In the genomic region with DNA sequence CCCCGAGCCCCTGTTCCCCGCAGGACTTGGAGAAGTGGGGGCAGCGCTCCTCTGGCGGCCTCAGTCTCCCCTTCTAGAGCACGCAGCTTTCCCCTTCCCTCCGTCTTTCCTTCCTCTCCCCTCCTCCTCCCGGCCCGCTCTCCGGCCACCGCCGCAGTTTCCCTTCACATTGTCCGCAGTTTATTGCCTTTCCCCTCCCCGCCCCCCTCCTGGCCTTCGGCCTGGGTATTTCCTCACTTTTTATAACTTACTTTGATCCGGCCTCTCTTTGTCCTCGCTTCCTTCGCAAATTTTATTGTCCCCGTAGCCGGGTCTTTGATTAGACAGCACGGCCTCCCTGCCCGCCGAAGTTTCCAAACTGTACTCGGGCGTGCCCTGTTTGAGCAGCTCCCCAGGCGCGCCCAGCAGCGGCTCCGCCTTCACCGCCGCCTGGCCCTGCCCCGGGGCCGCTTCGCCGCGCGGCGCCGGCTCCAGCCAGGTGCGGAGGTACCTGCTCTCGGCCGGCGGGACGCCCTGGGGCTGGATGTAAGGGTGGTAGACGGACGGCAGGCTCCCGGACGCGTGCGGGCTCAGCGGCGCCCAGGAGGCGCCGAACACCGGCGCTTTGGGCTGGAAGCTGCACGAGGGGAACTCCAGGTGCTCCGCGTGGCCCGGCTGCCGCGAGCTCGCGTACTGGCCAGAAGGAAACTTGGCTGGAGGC, we compare ENCODE assay signal across 6 cellular contexts.
A peak's percentile ranks its signal among the peaks of the same experiment; 100 is the strongest.
DNase-seq lines count a peak whose midpoint lies in the region; TF ChIP-seq lines count a peak whose summit lies in the region.

No MANE protein-coding gene starts in this region.

- DNase-seq in NCI-H2196 (lab: John Stamatoyannopoulos, UW; ENCODE audit: unreplicated experiment) (peak; percentile 41), foreskin fibroblast (no peak)
- DNase-seq in NK-92 treated with Interleukin-12 subunit alpha and Interleukin-12 subunit beta, amount 100 ng/mL, for 24 hours (lab: John Stamatoyannopoulos, UW): no peak

- peak overlapping the region; percentile 73 for H3K4me3 Mint-ChIP-seq in dendritic cell treated with granulocyte-macrophage colony-stimulating factor and Interleukin-4, amounts not matched to agents 40 ng/mL and 50 ng/mL, for 4 days

- peaks cover 11% of the 10 kb centered on the region; the same call in 1 of the 2 replicates for H3K4me1 ChIP-seq in BLaER1
- no peaks in the 10 kb centered on the region for H3K4me1 ChIP-seq in rectal smooth muscle tissue (ENCODE audit: control insufficient read depth, insufficient read depth, low read length)

- H3K4me3 ChIP-seq in BLaER1 (peak overlapping the region; percentile 32), rectal smooth muscle tissue (ENCODE audit: low read length) (peak overlapping the region; percentile 62), foreskin fibroblast (ENCODE audit: low read depth in 1 of 2, low read length in 2 of 2) (no peak overlapping the region)

- H3K9ac ChIP-seq in BLaER1 (no peak overlapping the region), rectal smooth muscle tissue (ENCODE audit: low read length) (no peak overlapping the region)

- no peak for TF ChIP-seq CTCF in foreskin fibroblast (IDR thresholded peaks at IDR 0.05; ENCODE audit: low read depth, low read length)

- H3K27ac ChIP-seq in BLaER1: no peak overlapping the region
- no peak overlapping the region for H3K27ac ChIP-seq in rectal smooth muscle tissue (ENCODE audit: low read depth, low read length)

- no peaks in the 10 kb centered on the region for H3K9me3 Mint-ChIP-seq in dendritic cell treated with granulocyte-macrophage colony-stimulating factor and Interleukin-4, amounts not matched to agents 40 ng/mL and 50 ng/mL, for 4 days

- H3K27me3 ChIP-seq in BLaER1 (peaks cover 100% of the 10 kb centered on the region), rectal smooth muscle tissue (ENCODE audit: control insufficient read depth, insufficient read depth, low read length) (peaks cover 59% of the 10 kb centered on the region)

- peaks cover 11% of the 10 kb centered on the region for H3K4me1 Mint-ChIP-seq in dendritic cell treated with granulocyte-macrophage colony-stimulating factor and Interleukin-4, amounts not matched to agents 40 ng/mL and 50 ng/mL, for 4 days (ENCODE audit: low read depth)

- H3K27ac Mint-ChIP-seq in dendritic cell treated with granulocyte-macrophage colony-stimulating factor and Interleukin-4, amounts not matched to agents 40 ng/mL and 50 ng/mL, for 4 days: no peak overlapping the region

- H3K36me3 ChIP-seq in BLaER1: no peaks in the 10 kb centered on the region
- H3K36me3 ChIP-seq in rectal smooth muscle tissue (ENCODE audit: control insufficient read depth, insufficient read depth, low read length): no peaks in the 10 kb centered on the region

- peak overlapping the region; percentile 46 for H3K4me2 ChIP-seq in BLaER1

- intact Hi-C loops in dendritic cell treated with granulocyte-macrophage colony-stimulating factor and Interleukin-4, amounts not matched to agents 40 ng/mL and 50 ng/mL, for 4 days (cut with micrococcal nuclease): no loop called here

- peaks cover 98% of the 10 kb centered on the region for H3K27me3 Mint-ChIP-seq in dendritic cell treated with granulocyte-macrophage colony-stimulating factor and Interleukin-4, amounts not matched to agents 40 ng/mL and 50 ng/mL, for 4 days

- H4K20me1 ChIP-seq in BLaER1: peaks cover 99% of the 10 kb centered on the region

- H3K9me3 ChIP-seq in BLaER1: no peaks in the 10 kb centered on the region

- no peaks in the 10 kb centered on the region for H3K36me3 Mint-ChIP-seq in dendritic cell treated with granulocyte-macrophage colony-stimulating factor and Interleukin-4, amounts not matched to agents 40 ng/mL and 50 ng/mL, for 4 days (ENCODE audit: low read depth)

Comparison
In these comparisons a context has a peak if more than half of its experiments do, and no peak if none do; other contexts are left out.
1. H3K4me3 ChIP-seq: peak in BLaER1 (single experiment) and rectal smooth muscle tissue (single experiment); none in foreskin fibroblast (0 of 2).